8 cellular contexts compared by ENCODE assay signal in the genomic region with DNA sequence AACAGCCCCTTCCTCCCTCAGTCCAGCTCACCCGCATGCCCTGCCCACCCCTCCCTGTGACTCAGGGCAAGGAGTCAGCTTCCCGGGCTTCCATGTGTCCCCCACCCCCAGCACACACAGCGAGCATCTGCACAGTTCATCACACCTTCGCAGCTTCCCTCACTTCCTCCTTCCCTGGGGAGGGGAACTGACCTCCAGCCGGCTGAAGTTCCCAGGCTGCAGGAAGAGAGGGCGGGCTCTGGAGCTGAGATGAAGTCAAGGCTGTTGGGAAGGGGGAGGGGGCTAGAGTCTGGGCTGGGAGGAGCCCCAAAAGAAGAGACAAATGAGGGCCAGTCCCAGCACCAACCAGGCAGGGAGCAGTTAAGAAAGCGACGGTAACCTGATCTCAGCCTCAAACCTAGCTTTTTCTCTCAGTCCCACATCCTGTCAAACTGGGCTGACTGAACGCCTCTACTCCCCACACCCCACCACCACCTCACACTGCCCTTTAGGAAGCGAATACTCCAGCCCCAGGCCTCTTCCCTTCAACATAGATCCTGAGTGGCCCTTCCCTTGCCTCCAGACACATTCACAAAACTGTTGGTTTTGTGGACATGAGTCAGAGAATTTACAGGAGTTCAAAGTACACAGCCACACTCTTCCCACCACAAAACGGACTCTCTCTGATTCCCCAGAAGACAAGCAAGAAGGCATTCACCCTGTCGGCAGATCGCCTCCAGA. TPM values are rescaled to one million over a fixed set of nuclear protein-coding genes. Genes with fewer than 3 reads are reported as not detected.
DNase-seq lines count a peak whose midpoint lies in the region; ATAC-seq and TF ChIP-seq lines count a peak whose summit lies in the region.

No MANE protein-coding gene starts in this region.

- DNase-seq in COLO668 (lab: John Stamatoyannopoulos, UW; ENCODE audit: unreplicated experiment) (peak; percentile 64), NCI-H446 (lab: John Stamatoyannopoulos, UW) (peak; percentile 67 to 91), esophagus squamous epithelium (lab: John Stamatoyannopoulos, UW) (no peak), uterus (peak; percentile 90 to 96)
- peak; percentile 71 for DNase-seq in activated CD8-positive, alpha-beta memory T cell treated with anti-CD3 and anti-CD28 coated beads, Interleukin-2, amount 50 U/mL, for 48 hours

- in situ Hi-C loops in GM18951 (cut with MboI; ENCODE audit: low sequenced_read_pairs, unreplicated experiment) = loop anchor here (5.0 to 25.0 kb wide), 2 partner anchors 88 to 332 kb away; partner anchors contain the start of genes CAPZA1 and ST7L

- peak overlapping the region; percentile 93 to 96 (median 95) for H3K27ac ChIP-seq in esophagus squamous epithelium
- H3K27ac ChIP-seq in muscle layer of colon (ENCODE audit: low read depth, low read length) = peak overlapping the region; percentile 96
- peak overlapping the region; percentile 97 for H3K27ac ChIP-seq in uterus

- TF ChIP-seq CTCF in esophagus squamous epithelium (IDR thresholded peaks at IDR 0.05) (no peak), uterus (IDR thresholded peaks at IDR 0.05) (peak in 1 of 4 experiments; percentile 9)

- intact Hi-C loops in esophagus squamous epithelium (cut with DNase I) = loop anchor here (5.0 to 10.0 kb wide), 2 partner anchors 200 to 313 kb away; partner anchors contain the start of gene WNT2B
- intact Hi-C loops in uterus (cut with DNase I; ENCODE audit: low total_unique reads) = loop anchor here (10.0 kb wide), 1 partner anchor 90 kb away; the partner anchor contains the start of genes CAPZA1 and ST7L

- peak; percentile 73 for TF ChIP-seq POLR2A in GM18951 (IDR thresholded peaks at IDR 0.05; ENCODE audit: extremely low read depth, insufficient read depth, insufficient read length)
- peak in 3 of 4 donors; percentile 29 to 64 (median 31) for TF ChIP-seq POLR2A in esophagus squamous epithelium (IDR thresholded peaks at IDR 0.05)
- peak; percentile 83 to 95 for TF ChIP-seq POLR2A in uterus (IDR thresholded peaks at IDR 0.05)

- H3K4me3 ChIP-seq in esophagus squamous epithelium (peak overlapping the region; percentile 18 to 79 (median 76)), muscle layer of colon (ENCODE audit: low read depth in 1 of 2, low read length in 2 of 2) (peak overlapping the region; percentile 81 to 95), uterus (peak overlapping the region; percentile 78 to 99)

- H3K27me3 ChIP-seq in esophagus squamous epithelium (no peaks in the 10 kb centered on the region), muscle layer of colon (ENCODE audit: control insufficient read depth in 1 of 2, insufficient read depth in 2 of 2, low read length in 2 of 2) (no peaks in the 10 kb centered on the region), uterus (no peaks in the 10 kb centered on the region)

- H3K9me3 ChIP-seq in esophagus squamous epithelium (no peaks in the 10 kb centered on the region), muscle layer of colon (ENCODE audit: low read length) (no peaks in the 10 kb centered on the region), uterus (no peaks in the 10 kb centered on the region)

- peak overlapping the region; percentile 92 for H3K9ac ChIP-seq in muscle layer of colon (ENCODE audit: low read length)

- H3K4me1 ChIP-seq in esophagus squamous epithelium (peaks cover 35 to 77% (median 57%) of the 10 kb centered on the region in 3 donors), muscle layer of colon (ENCODE audit: insufficient read depth, low read length) (peaks cover 65% of the 10 kb centered on the region), uterus (peaks cover 15 to 23% of the 10 kb centered on the region in 2 donors)

- H3K36me3 ChIP-seq in esophagus squamous epithelium (peaks cover 0 to 37% (median 0%) of the 10 kb centered on the region in 3 donors), muscle layer of colon (ENCODE audit: insufficient read depth, low read length) (peaks cover 25% of the 10 kb centered on the region), uterus (no peaks in the 10 kb centered on the region)

- WGBS in esophagus squamous epithelium, 2 donors = 0% methylated on average over 7 to 10 of the region's 13 CpGs

- ATAC-seq in HG03097 (IDR thresholded peaks at IDR 0.05; ENCODE audit: low FRiP score, unreplicated experiment) = peak; percentile 49

RNA-seq across cellular contexts. Expression of gene RHOC, which starts 1.9 kb away (rescaled TPM):
- total RNA-seq in esophagus squamous epithelium (100 to 1,000 TPM in 2 of 4 donors, 10 to 100 TPM in 2; 49.9 to 108 (median 78.0) TPM), uterus (100 to 1,000 TPM; 176 to 314 (median 279) TPM)

RNA-seq across cellular contexts. Expression of gene PPM1J, which starts 10.1 kb away (rescaled TPM):
- total RNA-seq in esophagus squamous epithelium = 1 to 10 TPM; 2.2 to 4.8 (median 2.9) TPM
- total RNA-seq in uterus = 1 to 10 TPM in 2 of 4 donors, under 1 TPM in 1, not detected in 1; 0.90 to 4.2 (median 2.6) TPM

RNA-seq across cellular contexts. Expression of gene MOV10, which starts 30.6 kb away (rescaled TPM):
- total RNA-seq in esophagus squamous epithelium (10 to 100 TPM; 16.5 to 34.2 (median 28.9) TPM), uterus (10 to 100 TPM; 10.3 to 91.9 (median 55.5) TPM)

Comparison
In these comparisons a context has a peak if more than half of its experiments do, and no peak if none do; other contexts are left out.
1. POLR2A ChIP-seq: peak in every context shown above with its lines; median percentile 89 in uterus; 73 in GM18951; 31 in esophagus squamous epithelium.